Comparison of ENCODE assay signal across 1 cellular context in the genomic region with DNA sequence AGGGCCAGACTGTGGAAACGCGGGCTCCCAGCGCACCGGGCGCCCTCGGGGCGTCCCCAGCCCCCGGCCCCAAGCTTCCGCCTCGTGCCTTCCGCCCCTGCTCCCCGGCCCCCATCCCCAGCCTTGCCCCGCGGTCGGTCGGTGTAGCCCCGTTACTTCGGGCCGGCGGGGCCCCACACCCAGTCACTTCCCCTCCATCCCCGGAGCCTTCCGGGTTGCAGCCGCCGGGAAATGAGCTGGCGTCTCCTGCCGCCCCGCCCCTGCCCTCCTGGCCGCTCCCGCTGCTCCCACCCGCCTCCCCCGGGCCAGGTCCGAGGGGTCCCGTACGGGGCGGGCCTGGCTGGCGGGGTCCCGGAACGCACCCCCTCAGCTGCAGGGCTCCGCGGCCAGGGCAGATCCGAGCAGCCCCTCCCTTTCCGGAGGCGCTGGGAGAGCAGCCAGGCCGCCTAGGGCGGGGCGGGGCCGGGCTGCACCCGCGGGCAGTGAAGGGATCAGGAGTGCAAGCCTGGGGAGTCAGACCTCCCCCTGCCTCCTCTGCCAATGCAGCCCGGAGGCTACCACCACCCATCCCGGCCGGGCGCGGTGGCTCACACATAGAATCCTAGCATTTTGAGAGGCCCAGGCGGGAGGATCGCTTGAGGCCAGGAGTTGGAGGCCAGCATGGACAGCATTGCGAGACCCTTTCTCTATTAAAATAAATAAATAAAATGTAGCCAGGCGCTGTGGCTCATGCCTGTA.
TF ChIP-seq lines count a peak whose summit lies in the region.

No MANE protein-coding gene starts in this region.

TF ChIP-seq in WTC11, 78 proteins besides CTCF, POLR2A, EP300 and RAD21 (continued from another document):
- TF ChIP-seq HMGXB4 (CRISPR knock-in tag; IDR thresholded peaks at IDR 0.05) (peak; percentile 66; the same call in 1 of the 2 replicates), SP1 (CRISPR knock-in tag; conservative IDR thresholded peaks at IDR 0.05) (0 out of 2 replicates have a peak, but pooled peaks have one; percentile 25)
